ENCODE assay signal across 1 cellular context in genomic region chr15:74442063-74442462, GRCh38.
TF ChIP-seq lines count a peak whose summit lies in the region.

No MANE protein-coding gene starts in this region.

TF ChIP-seq in K562, 482 proteins besides CTCF, POLR2A, EP300 and RAD21:
- TF ChIP-seq ELF1 (tag; IDR thresholded peaks at IDR 0.05) (no peak), ESRRA (IDR thresholded peaks at IDR 0.05; ENCODE audit: borderline replicate concordance, low read depth) (0 out of 2 replicates have a peak, but pooled peaks have one; percentile 16), CBFB (CRISPR knock-in tag; IDR thresholded peaks at IDR 0.05) (no peak), MECOM (CRISPR knock-in tag; IDR thresholded peaks at IDR 0.05) (no peak), STAT5A (IDR thresholded peaks at IDR 0.05; ENCODE audit: borderline replicate concordance, low read length) (no peak), ZNF174 (CRISPR knock-in tag; IDR thresholded peaks at IDR 0.05) (no peak), YBX1 (IDR thresholded peaks at IDR 0.05) (no peak)
